In genomic region chr6:152636675-152637421, GRCh38 we compare ENCODE assay signal across 8 cellular contexts. TPM values are rescaled to one million over a fixed set of nuclear protein-coding genes. Genes with fewer than 3 reads are reported as not detected.
A peak's percentile ranks its signal among the peaks of the same experiment; 100 is the strongest.
DNase-seq lines count a peak whose midpoint lies in the region; ATAC-seq and TF ChIP-seq lines count a peak whose summit lies in the region.

SYNE1 (minus strand) TSS chr6:152637362; CDS start chr6:152628331, 9,031 bp downstream.

- H3K36me3 ChIP-seq in esophagus squamous epithelium (no peaks in the 10 kb centered on the region), muscle layer of colon (ENCODE audit: insufficient read depth, low read length) (no peaks in the 10 kb centered on the region), uterus (no peaks in the 10 kb centered on the region)

- H3K9me3 Mint-ChIP-seq in HFFc6, result no peaks in the 10 kb centered on the region
- H3K9me3 Mint-ChIP-seq in WTC11, result no peaks in the 10 kb centered on the region

- H3K4me3 ChIP-seq in esophagus squamous epithelium (peak within 1 kb of the TSS; percentile 40 to 78 (median 56)), muscle layer of colon (ENCODE audit: low read depth in 1 of 2, low read length in 2 of 2) (peak within 1 kb of the TSS; percentile 81 to 84), uterus (peak within 1 kb of the TSS; percentile 34 to 68)

- no peak for TF ChIP-seq CTCF in HFFc6 (IDR thresholded peaks at IDR 0.05)
- no peak for TF ChIP-seq CTCF in WTC11 (IDR thresholded peaks at IDR 0.05)
- no peak for TF ChIP-seq CTCF in esophagus squamous epithelium (IDR thresholded peaks at IDR 0.05)
- TF ChIP-seq CTCF in uterus (IDR thresholded peaks at IDR 0.05), result no peak

- H3K4me1 Mint-ChIP-seq in HFFc6 (ENCODE audit: low read depth) (peaks cover 37% of the 10 kb centered on the region), WTC11 (peaks cover 21% of the 10 kb centered on the region)

- 0 to 3% methylated on average over 6 to 21 of the region's 78 CpGs for WGBS in esophagus squamous epithelium, 2 donors

- TF ChIP-seq POLR2A in esophagus squamous epithelium (IDR thresholded peaks at IDR 0.05) (no peak), uterus (IDR thresholded peaks at IDR 0.05) (no peak)

- H3K9ac ChIP-seq in muscle layer of colon (ENCODE audit: low read length), result peak within 1 kb of the TSS; percentile 53

- H3K27ac ChIP-seq in esophagus squamous epithelium (peak within 1 kb of the TSS; percentile 29 to 77 (median 60)), muscle layer of colon (ENCODE audit: low read depth, low read length) (peak within 1 kb of the TSS; percentile 89), uterus (peak within 1 kb of the TSS; percentile 61 to 76)

- H3K9me3 ChIP-seq in esophagus squamous epithelium, result no peaks in the 10 kb centered on the region
- no peaks in the 10 kb centered on the region for H3K9me3 ChIP-seq in muscle layer of colon (ENCODE audit: low read length)
- H3K9me3 ChIP-seq in uterus, result no peaks in the 10 kb centered on the region

- H3K27me3 ChIP-seq in esophagus squamous epithelium (peaks cover 0 to 29% (median 0%) of the 10 kb centered on the region in 4 donors), muscle layer of colon (ENCODE audit: control insufficient read depth in 1 of 2, insufficient read depth in 2 of 2, low read length in 2 of 2) (no peaks in the 10 kb centered on the region), uterus (no peaks in the 10 kb centered on the region)

- POLR2A ChIA-PET in WTC11 (lab: Charles Lee), result no interaction called here

- peak within 1 kb of the TSS; percentile 87 for H3K27ac Mint-ChIP-seq in HFFc6
- H3K27ac Mint-ChIP-seq in WTC11, result no peak within 1 kb of the TSS

- peak; percentile 32 for DNase-seq in ELR (ENCODE audit: low read depth)
- DNase-seq in HFFc6, result no peak
- DNase-seq in WTC11 (ENCODE audit: low spot score), result peak; percentile 50
- no peak for DNase-seq in esophagus squamous epithelium (lab: John Stamatoyannopoulos, UW)
- DNase-seq in uterus, result peak; percentile 44 to 56
- DNase-seq in HPDE6-E6E7 (ENCODE audit: extremely low spot score), result no peak
- no peak for DNase-seq in SIG-M5 treated with dmso at 0.1 percent for 504 hours (lab: John Stamatoyannopoulos, UW; ENCODE audit: unreplicated experiment)

- H3K4me3 Mint-ChIP-seq in HFFc6 (peak within 1 kb of the TSS; percentile 97), WTC11 (peak within 1 kb of the TSS; percentile 92)

- H3K4me1 ChIP-seq in esophagus squamous epithelium (peaks cover 6 to 31% (median 13%) of the 10 kb centered on the region in 3 donors), muscle layer of colon (ENCODE audit: insufficient read depth, low read length) (peaks cover 12% of the 10 kb centered on the region), uterus (no peaks in the 10 kb centered on the region)

- H3K27me3 Mint-ChIP-seq in HFFc6 (ENCODE audit: insufficient read depth), result no peaks in the 10 kb centered on the region; the same call in 1 of the 2 replicates
- H3K27me3 Mint-ChIP-seq in WTC11 (ENCODE audit: low read depth), result peaks cover 46% of the 10 kb centered on the region

- intact Hi-C loops in esophagus squamous epithelium (cut with DNase I), result no loop called here
- intact Hi-C loops in uterus (cut with DNase I; ENCODE audit: low total_unique reads), result loop anchor here (10.0 kb wide), 1 partner anchor 82 kb away; no protein-coding TSS in a partner anchor

- CTCF ChIA-PET in WTC11 (lab: Charles Lee), result interaction anchor here (1.6 kb wide), 1 partner anchor 41 kb away, joined by 4 read pairs; no protein-coding TSS in a partner anchor

- H3K36me3 Mint-ChIP-seq in HFFc6 (ENCODE audit: low read depth) (no peaks in the 10 kb centered on the region; the same call in 1 of the 2 replicates), WTC11 (no peaks in the 10 kb centered on the region; the same call in 1 of the 2 replicates)

- ATAC-seq in WTC11, result peak; percentile 71

TF ChIP-seq in WTC11, 78 proteins besides CTCF, POLR2A, EP300 and RAD21 (continues in another document):
- TF ChIP-seq ATF2 (CRISPR knock-in tag; IDR thresholded peaks at IDR 0.05; ENCODE audit: borderline replicate concordance, low read depth), result no peak
- TF ChIP-seq, protein P1, sequence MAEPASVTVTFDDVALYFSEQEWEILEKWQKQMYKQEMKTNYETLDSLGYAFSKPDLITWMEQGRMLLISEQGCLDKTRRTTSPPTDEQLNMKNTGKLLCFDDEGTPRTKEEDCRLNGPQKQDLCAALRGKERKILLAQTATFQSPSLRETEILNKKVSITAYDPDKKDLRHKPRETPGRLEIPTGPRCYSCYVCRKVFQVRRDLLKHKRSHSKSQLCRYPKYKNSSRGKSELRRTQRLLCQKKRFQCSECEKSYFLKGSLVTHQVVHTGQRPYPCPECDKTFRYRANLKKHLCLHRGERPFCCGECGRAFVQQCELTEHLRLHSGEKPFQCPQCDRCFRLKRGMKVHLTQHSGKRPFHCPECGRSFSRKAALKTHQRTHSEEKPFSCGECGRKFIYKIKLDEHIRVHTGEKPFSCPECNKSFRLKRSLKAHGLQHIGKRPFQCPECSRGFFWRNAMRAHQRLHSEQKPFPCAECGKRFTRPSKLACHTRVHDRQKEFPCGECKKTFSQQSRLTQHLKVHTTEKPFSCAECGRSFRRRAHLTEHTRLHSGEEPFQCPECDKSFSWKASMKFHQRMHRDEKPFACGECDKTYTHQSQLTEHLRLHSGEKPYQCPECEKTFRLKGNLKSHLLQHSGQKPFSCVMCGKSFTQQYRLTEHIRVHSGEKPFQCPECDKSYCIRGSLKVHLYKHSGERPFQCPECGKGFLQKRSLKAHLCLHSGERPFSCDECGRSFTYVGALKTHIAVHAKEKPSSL (CRISPR knock-in tag; conservative IDR thresholded peaks at IDR 0.05), result no peak
- TF ChIP-seq, protein P2, sequence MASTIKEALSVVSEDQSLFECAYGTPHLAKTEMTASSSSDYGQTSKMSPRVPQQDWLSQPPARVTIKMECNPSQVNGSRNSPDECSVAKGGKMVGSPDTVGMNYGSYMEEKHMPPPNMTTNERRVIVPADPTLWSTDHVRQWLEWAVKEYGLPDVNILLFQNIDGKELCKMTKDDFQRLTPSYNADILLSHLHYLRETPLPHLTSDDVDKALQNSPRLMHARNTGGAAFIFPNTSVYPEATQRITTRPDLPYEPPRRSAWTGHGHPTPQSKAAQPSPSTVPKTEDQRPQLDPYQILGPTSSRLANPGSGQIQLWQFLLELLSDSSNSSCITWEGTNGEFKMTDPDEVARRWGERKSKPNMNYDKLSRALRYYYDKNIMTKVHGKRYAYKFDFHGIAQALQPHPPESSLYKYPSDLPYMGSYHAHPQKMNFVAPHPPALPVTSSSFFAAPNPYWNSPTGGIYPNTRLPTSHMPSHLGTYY (CRISPR knock-in tag; IDR thresholded peaks at IDR 0.05), result no peak
- TF ChIP-seq, protein P3, sequence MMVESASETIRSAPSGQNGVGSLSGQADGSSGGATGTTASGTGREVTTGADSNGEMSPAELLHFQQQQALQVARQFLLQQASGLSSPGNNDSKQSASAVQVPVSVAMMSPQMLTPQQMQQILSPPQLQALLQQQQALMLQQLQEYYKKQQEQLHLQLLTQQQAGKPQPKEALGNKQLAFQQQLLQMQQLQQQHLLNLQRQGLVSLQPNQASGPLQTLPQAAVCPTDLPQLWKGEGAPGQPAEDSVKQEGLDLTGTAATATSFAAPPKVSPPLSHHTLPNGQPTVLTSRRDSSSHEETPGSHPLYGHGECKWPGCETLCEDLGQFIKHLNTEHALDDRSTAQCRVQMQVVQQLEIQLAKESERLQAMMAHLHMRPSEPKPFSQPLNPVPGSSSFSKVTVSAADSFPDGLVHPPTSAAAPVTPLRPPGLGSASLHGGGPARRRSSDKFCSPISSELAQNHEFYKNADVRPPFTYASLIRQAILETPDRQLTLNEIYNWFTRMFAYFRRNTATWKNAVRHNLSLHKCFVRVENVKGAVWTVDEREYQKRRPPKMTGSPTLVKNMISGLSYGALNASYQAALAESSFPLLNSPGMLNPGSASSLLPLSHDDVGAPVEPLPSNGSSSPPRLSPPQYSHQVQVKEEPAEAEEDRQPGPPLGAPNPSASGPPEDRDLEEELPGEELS (CRISPR knock-in tag; IDR thresholded peaks at IDR 0.05), result no peak
- no peak for TF ChIP-seq PREB (CRISPR knock-in tag; IDR thresholded peaks at IDR 0.05; ENCODE audit: borderline replicate concordance)
- TF ChIP-seq HMGXB4 (CRISPR knock-in tag; IDR thresholded peaks at IDR 0.05), result peak; percentile 70; the same call in 1 of the 2 replicates

RNA-seq across cellular contexts. Expression of gene SYNE1, which starts in this region (rescaled TPM):
- 10 to 100 TPM; 60.0 to 69.0 (median 66.9) TPM for total RNA-seq in HFFc6 (2021; fragmentation: NEBNext Ultra II Directional; extraction: Animal tissue kit (Norgen Biotek cat#: 25700))
- total RNA-seq in WTC11 (2021), result 3.9 to 6.5 TPM (median 5.6 TPM) in 3 replicates
- total RNA-seq in esophagus squamous epithelium, result 10 to 100 TPM in 3 of 4 donors, 1 to 10 TPM in 1; 7.4 to 66.4 (median 20.7) TPM
- 100 to 1,000 TPM; 134 to 339 (median 181) TPM for total RNA-seq in uterus

Comparison
In these comparisons a context has a peak if more than half of its experiments do, and no peak if none do; other contexts are left out.
1. DNase-seq: peak in ELR (single experiment), WTC11 (single experiment) and uterus (2 of 2); none in HFFc6 (single experiment), esophagus squamous epithelium (single experiment), HPDE6-E6E7 (single experiment) and SIG-M5 treated with dmso at 0.1 percent for 504 hours (single experiment).
2. Peak in every context shown above with its lines, with median percentiles within 50 percentile points of each other: H3K27ac ChIP-seq and H3K4me3 ChIP-seq.